ENCODE assay signal across 8 cellular contexts in the genomic region with DNA sequence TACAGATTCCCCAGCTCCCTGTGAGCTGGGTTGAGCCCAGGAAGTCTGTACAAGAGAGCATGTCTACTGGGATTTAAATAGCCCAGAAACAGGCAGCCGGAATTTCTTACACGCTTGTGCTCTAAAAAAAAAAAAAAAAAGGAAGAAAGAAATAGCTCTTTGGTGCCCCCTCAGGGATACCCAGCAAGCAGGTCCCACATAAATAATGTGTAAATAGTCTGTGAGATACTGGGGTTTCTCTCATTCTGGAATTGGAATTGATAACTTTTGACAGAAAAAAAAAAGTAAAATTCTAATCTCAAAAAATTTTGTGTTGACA.
DNase-seq lines count a peak whose midpoint lies in the region; ATAC-seq, FAIRE-seq and TF ChIP-seq lines count a peak whose summit lies in the region.
"Not testable (repeated sequence)": the region's sequence is repeated elsewhere in the genome, so short reads cannot be mapped to it uniquely, and the experiment has no call there.

No MANE protein-coding gene starts in this region.

- not testable (repeated sequence) for H3K4me3 Mint-ChIP-seq in WTC11; activated naive CD8-positive, alpha-beta T cell treated with anti-CD3 and anti-CD28 coated beads, Interleukin-2, amount 10 ng/mL, durations not matched to agents 7 days and 5 days; naive thymus-derived CD4-positive, alpha-beta T cell; stimulated activated naive CD8-positive, alpha-beta T cell treated with anti-CD3 and anti-CD28 coated beads, Interleukin-15, amount 100 ng/mL, for 72 hours

- H4K20me1 ChIP-seq in HCT116 (ENCODE audit: insufficient read depth), result not testable (repeated sequence)

- H3K4me1 ChIP-seq in A549; HCT116 (ENCODE audit: control insufficient read depth in 1 of 2, insufficient read depth in 2 of 2, low read length in 2 of 2); gastroesophageal sphincter; naive thymus-derived CD4-positive, alpha-beta T cell (ENCODE audit: control insufficient read depth in 2 of 2, insufficient read depth in 2 of 2, low read length in 2 of 2): not testable (repeated sequence)

- not testable (repeated sequence) for H3K9me2 ChIP-seq in HCT116 (ENCODE audit: insufficient read depth)

- H3K9me3 Mint-ChIP-seq in WTC11; activated naive CD8-positive, alpha-beta T cell treated with anti-CD3 and anti-CD28 coated beads, Interleukin-2, amount 10 ng/mL, durations not matched to agents 7 days and 5 days; naive thymus-derived CD4-positive, alpha-beta T cell; stimulated activated naive CD8-positive, alpha-beta T cell treated with anti-CD3 and anti-CD28 coated beads, Interleukin-15, amount 100 ng/mL, for 72 hours: not testable (repeated sequence)

- POLR2A ChIA-PET in A549 (lab: Yijun Ruan, JAX); HCT116 (lab: Charles Lee); WTC11 (lab: Charles Lee); activated naive CD8-positive, alpha-beta T cell treated with anti-CD3 and anti-CD28 coated beads, Interleukin-2, amount 10 ng/mL, durations not matched to agents 7 days and 5 days (lab: Charles Lee); naive thymus-derived CD4-positive, alpha-beta T cell (lab: Charles Lee): not testable (repeated sequence)

- RAD21 ChIA-PET in HCT116 (lab: Charles Lee; ENCODE audit: low non-redundant PET in 1 of 2, low total read pairs in 2 of 2, uncharacterized antibody in 2 of 2, unreplicated experiment in 2 of 2), result not testable (repeated sequence)

- H3K9me3 ChIP-seq in A549; HCT116 (ENCODE audit: control insufficient read depth in 1 of 2, insufficient read depth in 1 of 2, low read depth in 1 of 2, low read length in 2 of 2); gastroesophageal sphincter; naive thymus-derived CD4-positive, alpha-beta T cell (ENCODE audit: control insufficient read depth in 2 of 3, low read length in 3 of 3): not testable (repeated sequence)

- H3K27ac Mint-ChIP-seq in WTC11; activated naive CD8-positive, alpha-beta T cell treated with anti-CD3 and anti-CD28 coated beads, Interleukin-2, amount 10 ng/mL, durations not matched to agents 7 days and 5 days; naive thymus-derived CD4-positive, alpha-beta T cell; stimulated activated naive CD8-positive, alpha-beta T cell treated with anti-CD3 and anti-CD28 coated beads, Interleukin-15, amount 100 ng/mL, for 72 hours: not testable (repeated sequence)

- TF ChIP-seq RAD21 in A549 (conservative IDR thresholded peaks at IDR 0.05 in 1 of 2, IDR thresholded peaks at IDR 0.05 in 1 of 2); HCT116 (IDR thresholded peaks at IDR 0.05; ENCODE audit: low read depth): not testable (repeated sequence)

- not testable (repeated sequence) for H3K36me3 Mint-ChIP-seq in WTC11; activated naive CD8-positive, alpha-beta T cell treated with anti-CD3 and anti-CD28 coated beads, Interleukin-2, amount 10 ng/mL, durations not matched to agents 7 days and 5 days; naive thymus-derived CD4-positive, alpha-beta T cell

- DNase-seq in A549 (ENCODE audit: low read depth in 1 of 2, low spot score in 1 of 2); HCT116 (ENCODE audit: low read depth, low spot score); WTC11 (ENCODE audit: low spot score); activated naive CD8-positive, alpha-beta T cell treated with anti-CD3 and anti-CD28 coated beads, Interleukin-2, amount 10 ng/mL, durations not matched to agents 7 days and 5 days; left ventricle myocardium superior; naive thymus-derived CD4-positive, alpha-beta T cell; stimulated activated naive CD8-positive, alpha-beta T cell treated with anti-CD3 and anti-CD28 coated beads, Interleukin-15, amount 100 ng/mL, for 72 hours: not testable (repeated sequence)

- not testable (repeated sequence) for H3K27me3 Mint-ChIP-seq in WTC11 (ENCODE audit: low read depth); activated naive CD8-positive, alpha-beta T cell treated with anti-CD3 and anti-CD28 coated beads, Interleukin-2, amount 10 ng/mL, durations not matched to agents 7 days and 5 days; naive thymus-derived CD4-positive, alpha-beta T cell; stimulated activated naive CD8-positive, alpha-beta T cell treated with anti-CD3 and anti-CD28 coated beads, Interleukin-15, amount 100 ng/mL, for 72 hours

- ATAC-seq in A549 (peak; percentile 55 to 66; a peak in 5 of 6 replicates), HCT116 (peak; percentile 65), WTC11 (peak; percentile 53), gastroesophageal sphincter (peak; percentile 50), left ventricle myocardium superior (peak; percentile 90)
- peak; percentile 47 for ATAC-seq in activated naive CD8-positive, alpha-beta T cell treated with anti-CD3 and anti-CD28 coated beads, Interleukin-2, amount 10 ng/mL, durations not matched to agents 7 days and 5 days (ENCODE audit: low read depth)
- ATAC-seq in naive thymus-derived CD4-positive, alpha-beta T cell, result peak; percentile 53
- peak; percentile 25 for ATAC-seq in stimulated activated naive CD8-positive, alpha-beta T cell treated with anti-CD3 and anti-CD28 coated beads, Interleukin-15, amount 100 ng/mL, for 72 hours

- intact Hi-C loops in HCT116 (cut with micrococcal nuclease); left ventricle myocardium superior (cut with micrococcal nuclease); naive thymus-derived CD4-positive, alpha-beta T cell (cut with micrococcal nuclease): not testable (repeated sequence)

- BruUV-seq in HCT116 (replicated peaks; lab: Mats Ljungman, UMichigan), result not testable (repeated sequence)

- H3K4me3 ChIP-seq in A549; HCT116 (replicated peaks in 1 of 2; ENCODE audit: low read depth in 1 of 2, low read length in 2 of 2); gastroesophageal sphincter; naive thymus-derived CD4-positive, alpha-beta T cell (ENCODE audit: low read length): not testable (repeated sequence)

- not testable (repeated sequence) for H2AFZ ChIP-seq in HCT116 (ENCODE audit: low read depth, low read length, poor library complexity, severe bottlenecking)

- H3K9ac ChIP-seq in HCT116 (ENCODE audit: low read length), result not testable (repeated sequence)

- H3K36me3 ChIP-seq in HCT116 (ENCODE audit: control insufficient read depth in 1 of 2, insufficient read depth in 2 of 2, low read length in 2 of 2); gastroesophageal sphincter; naive thymus-derived CD4-positive, alpha-beta T cell (ENCODE audit: control insufficient read depth in 2 of 3, insufficient read depth in 3 of 3, low read length in 3 of 3): not testable (repeated sequence)

- H3K27me3 ChIP-seq in HCT116 (ENCODE audit: insufficient read depth, low read length); gastroesophageal sphincter; naive thymus-derived CD4-positive, alpha-beta T cell (ENCODE audit: control insufficient read depth in 2 of 2, insufficient read depth in 2 of 2, low read length in 2 of 2): not testable (repeated sequence)

- WGBS in A549 (ENCODE audit: missing lambda C conversion rate), result no CpG with 5 or more reads among the region's 2 CpGs
- no CpG with 5 or more reads among the region's 2 CpGs for WGBS in gastroesophageal sphincter (ENCODE audit: low coverage in 1 of 2), 2 donors

- H3K79me2 ChIP-seq in HCT116 (ENCODE audit: insufficient read depth, low read length), result not testable (repeated sequence)

- not testable (repeated sequence) for TF ChIP-seq CTCF in A549 (IDR thresholded peaks at IDR 0.05); HCT116 (IDR thresholded peaks at IDR 0.05 in 2 of 3, conservative IDR thresholded peaks at IDR 0.05 in 1 of 3; ENCODE audit: borderline replicate concordance in 1 of 3, insufficient read depth in 1 of 3, low read depth in 2 of 3, low read length in 2 of 3); WTC11 (IDR thresholded peaks at IDR 0.05); gastroesophageal sphincter (IDR thresholded peaks at IDR 0.05)

- H3K27ac ChIP-seq in A549; HCT116 (ENCODE audit: low read depth, low read length); gastroesophageal sphincter; naive thymus-derived CD4-positive, alpha-beta T cell (ENCODE audit: low read depth, low read length): not testable (repeated sequence)

- H3K4me2 ChIP-seq in A549; HCT116 (ENCODE audit: low read length): not testable (repeated sequence)

- CTCF ChIA-PET in A549 (lab: Yijun Ruan, JAX); HCT116 (lab: Charles Lee); naive thymus-derived CD4-positive, alpha-beta T cell (lab: Charles Lee): not testable (repeated sequence)
- CTCF ChIA-PET in WTC11 (lab: Charles Lee), result interaction anchor here (0.6 kb wide), 1 partner anchor 80 kb away, joined by 3 read pairs; no protein-coding TSS in a partner anchor

- FAIRE-seq in A549 (lab: Jason Lieb, UNC), result not testable (repeated sequence)

- not testable (repeated sequence) for TF ChIP-seq POLR2A in A549 (IDR thresholded peaks at IDR 0.05; ENCODE audit: low read length); HCT116 (IDR thresholded peaks at IDR 0.05; ENCODE audit: borderline replicate concordance, extremely low read depth, insufficient read depth, insufficient read length); gastroesophageal sphincter (IDR thresholded peaks at IDR 0.05)

- not testable (repeated sequence) for TF ChIP-seq EP300 in A549 (IDR thresholded peaks at IDR 0.05); gastroesophageal sphincter (IDR thresholded peaks at IDR 0.05)

- not testable (repeated sequence) for H3K4me1 Mint-ChIP-seq in WTC11; activated naive CD8-positive, alpha-beta T cell treated with anti-CD3 and anti-CD28 coated beads, Interleukin-2, amount 10 ng/mL, durations not matched to agents 7 days and 5 days; naive thymus-derived CD4-positive, alpha-beta T cell; stimulated activated naive CD8-positive, alpha-beta T cell treated with anti-CD3 and anti-CD28 coated beads, Interleukin-15, amount 100 ng/mL, for 72 hours

Comparison
In these comparisons a context has a peak if more than half of its experiments do, and no peak if none do; other contexts are left out.
1. ATAC-seq: peak in every context shown above with its lines; median percentile 90 in left ventricle myocardium superior; 65 in HCT116; 60 in A549; 53 in WTC11; 53 in naive thymus-derived CD4-positive, alpha-beta T cell; 50 in gastroesophageal sphincter; 47 in activated naive CD8-positive, alpha-beta T cell treated with anti-CD3 and anti-CD28 coated beads, Interleukin-2, amount 10 ng/mL, durations not matched to agents 7 days and 5 days; 25 in stimulated activated naive CD8-positive, alpha-beta T cell treated with anti-CD3 and anti-CD28 coated beads, Interleukin-15, amount 100 ng/mL, for 72 hours.